14 cellular contexts compared by ENCODE assay signal in genomic region chr3:189188466-189188865, GRCh38. TPM values are rescaled to one million over a fixed set of nuclear protein-coding genes. Genes with fewer than 3 reads are reported as not detected.
DNase-seq lines count a peak whose midpoint lies in the region; ATAC-seq and TF ChIP-seq lines count a peak whose summit lies in the region.
"Had no signal": no experiment of that assay in that cellular context is flagged by ENCODE, and none has a peak within 500 bp of the region (broad histone marks: within the 10 kb centered on the region; RNA-seq: fewer than 3 reads in every experiment).

No MANE protein-coding gene starts in this region.

- ATAC-seq in body of pancreas (peak; percentile 98), GM18498 (IDR thresholded peaks at IDR 0.05; ENCODE audit: unreplicated experiment) (no peak)

- peak overlapping the region in 2 of 4 donors; percentile 56 to 57 for H3K27ac ChIP-seq in body of pancreas
- H3K27ac ChIP-seq: cardiac muscle cell had no signal

- H3K4me1 ChIP-seq in body of pancreas, result peaks cover 20% of the 10 kb centered on the region

- no peaks in the 10 kb centered on the region for H3K27me3 ChIP-seq in body of pancreas
- H3K27me3 ChIP-seq: cardiac muscle cell had no signal

- intact Hi-C loops in body of pancreas (cut with DNase I), result no loop called here

- H3K4me3 ChIP-seq in body of pancreas, result no peak overlapping the region
- H3K4me3 ChIP-seq: cardiac muscle cell had no signal

- no peaks in the 10 kb centered on the region for H3K36me3 ChIP-seq in body of pancreas (replicated peaks in 1 of 2; ENCODE audit: insufficient read depth in 1 of 2, low read depth in 2 of 2)
- H3K36me3 ChIP-seq: cardiac muscle cell had no signal

- no peak for TF ChIP-seq POLR2A in body of pancreas (IDR thresholded peaks at IDR 0.05)

- no peaks in the 10 kb centered on the region for H3K9me3 ChIP-seq in body of pancreas

- DNase-seq in HuH-7 (ENCODE audit: low spot score) (peak; percentile 37), body of pancreas (peak; percentile 16 to 51 (median 22)), iris pigment epithelial cell (ENCODE audit: low read depth) (peak; percentile 50), renal cortical epithelial cell (ENCODE audit: low read depth) (peak; percentile 22), Ammon's horn (ENCODE audit: low spot score) (no peak), NCI-H524 treated with DMSO at 0.1 percent for 48 hours (lab: John Stamatoyannopoulos, UW) (no peak)
- DNase-seq in activated CD4-positive, alpha-beta T cell treated with anti-CD3 and anti-CD28 coated beads, Interleukin-2, amount 50 U/mL, for 1 hour, result no peak
- DNase-seq: activated CD4-positive, CD25-positive, alpha-beta regulatory T cell; activated naive CD4-positive, alpha-beta T cell treated with anti-CD3 and anti-CD28 coated beads for 36 hours; NCI-H510A; stimulated activated CD4-positive, alpha-beta T cell treated with anti-CD3 and anti-CD28 coated beads, Interleukin-1b, Interleukin-23, amount 100 ng/mL, for 48 hours; stimulated activated CD8-positive, alpha-beta memory T cell treated with anti-CD3 and anti-CD28 coated beads, Interleukin-4, amount 100 ng/mL, for 48 hours had no signal

- no peak for TF ChIP-seq CTCF in body of pancreas (IDR thresholded peaks at IDR 0.05)

RNA-seq across cellular contexts. Expression of gene TPRG1, which starts 16.7 kb away (rescaled TPM):
- total RNA-seq in body of pancreas, result 1 to 10 TPM; 2.1 to 4.6 TPM
- 0.35 and 0.94 TPM in 2 replicates for total RNA-seq in renal cortical epithelial cell

Comparison
In these comparisons a context has a peak if more than half of its experiments do, and no peak if none do; other contexts are left out.
1. DNase-seq: peak in HuH-7 (single experiment), body of pancreas (4 of 4), iris pigment epithelial cell (single experiment) and renal cortical epithelial cell (single experiment); none in activated CD4-positive, alpha-beta T cell treated with anti-CD3 and anti-CD28 coated beads, Interleukin-2, amount 50 U/mL, for 1 hour (single experiment), Ammon's horn (single experiment) and NCI-H524 treated with DMSO at 0.1 percent for 48 hours (single experiment).